In the genomic region with DNA sequence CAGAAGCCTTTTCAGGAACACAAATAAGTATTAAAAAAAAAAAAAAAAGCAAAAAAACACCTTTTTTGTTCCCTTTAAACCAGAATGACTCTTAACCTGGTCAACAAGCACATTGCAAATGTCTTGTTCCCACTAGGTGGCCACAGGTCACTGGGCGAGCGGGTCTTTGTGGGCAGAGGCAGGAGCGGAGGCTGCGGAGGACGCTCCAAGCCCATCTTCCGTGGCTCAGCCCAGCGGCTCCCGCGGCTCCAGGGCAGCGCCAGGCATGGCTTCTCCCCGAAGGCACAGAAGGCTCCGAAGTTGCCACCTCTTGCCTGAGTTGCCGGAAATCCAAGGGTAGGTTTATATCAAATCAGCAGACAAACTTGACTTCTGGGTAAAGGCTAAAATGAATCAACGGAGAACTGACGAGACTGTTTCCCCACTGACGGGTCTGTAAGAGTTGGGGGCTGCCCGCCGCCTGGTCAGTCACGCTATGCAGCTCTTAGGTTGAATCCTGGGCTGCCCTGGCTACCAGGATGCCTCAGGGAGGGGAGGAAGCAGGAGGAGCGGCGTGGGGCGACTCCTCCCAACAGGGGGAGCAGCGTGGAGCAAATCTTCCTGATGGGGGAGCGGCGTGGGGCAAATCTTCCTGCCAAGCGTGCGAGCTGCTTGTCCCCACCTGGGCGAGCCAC, we compare ENCODE assay signal across 21 cellular contexts.
A peak's percentile ranks its signal among the peaks of the same experiment; 100 is the strongest.
DNase-seq lines count a peak whose midpoint lies in the region; ATAC-seq, FAIRE-seq and TF ChIP-seq lines count a peak whose summit lies in the region.
"Had no signal": no experiment of that assay in that cellular context is flagged by ENCODE, and none has a peak within 500 bp of the region (broad histone marks: within the 10 kb centered on the region; RNA-seq: fewer than 3 reads in every experiment).

No MANE protein-coding gene starts in this region.

- H2BK5ac ChIP-seq in H1 (ENCODE audit: low read depth, low read length), result no peak overlapping the region

- no peak for DNase-seq in NB4 (ENCODE audit: low read depth)
- DNase-seq in H1 (ENCODE audit: low read depth in 1 of 2, low spot score in 2 of 2), result no peak
- no peak for DNase-seq in neural progenitor cell (ENCODE audit: low spot score)
- no peak for DNase-seq in stimulated activated effector memory CD8-positive, alpha-beta T cell treated with anti-CD3 and anti-CD28 coated beads, Interleukin-12 subunit alpha, Interleukin-12 subunit beta, amount 100 ng/mL, for 72 hours (ENCODE audit: low spot score in 2 of 2)
- DNase-seq in germinal center (ENCODE audit: low spot score), result no peak
- no peak for DNase-seq in CD4-positive, alpha-beta memory T cell
- DNase-seq in HTR-8/SVneo (ENCODE audit: insufficient read length, low spot score), result no peak
- DNase-seq: 8988T; ACHN; BE2C; CD4-positive, CD25-positive, alpha-beta regulatory T cell; GOT3; MV-4-11; NCI-H1105 treated with DMSO at 0.1 percent for 48 hours; NCI-H1930; NCI-H2107; NCI-H524 treated with DMSO at 0.1 percent for 48 hours; NCI-H774 had no signal

- H2AFZ ChIP-seq in H1 (ENCODE audit: low read length) (no peak overlapping the region), neural progenitor cell (replicated peaks) (no peak overlapping the region)

- H3K4me1 ChIP-seq in BLaER1 treated with 17β-estradiol and CSF1 and Interleukin-3, amounts not matched to agents 10 nM and 100 nM, result peaks cover 13 to 38% (median 36%) of the 10 kb centered on the region in 10 experiments
- peaks cover 3 to 14% (median 4%) of the 10 kb centered on the region in 4 experiments for H3K4me1 ChIP-seq in H1 (replicated peaks in 1 of 4; ENCODE audit: control insufficient read depth in 3 of 4, insufficient read depth in 4 of 4, low read length in 3 of 4)
- H3K4me1 ChIP-seq in neural progenitor cell, result no peaks in the 10 kb centered on the region
- no peaks in the 10 kb centered on the region for H3K4me1 ChIP-seq in CD4-positive, alpha-beta memory T cell (ENCODE audit: insufficient read depth, low read length)
- H3K4me1 ChIP-seq: BE2C had no signal

- CTCF ChIA-PET in H1 (lab: Charles Lee; ENCODE audit: partially characterized antibody), result interaction anchor here (0.6 to 1.3 kb wide), 6 partner anchors 9 to 1859 kb away, joined by 3 to 5 read pairs (median 3); no protein-coding TSS in a partner anchor
- CTCF ChIA-PET in CD4-positive, alpha-beta memory T cell (lab: Charles Lee; ENCODE audit: partially characterized antibody), result no interaction called here

- peak overlapping the region; percentile 23 to 71 (median 64) for H3K4me2 ChIP-seq in BLaER1 treated with 17β-estradiol and CSF1 and Interleukin-3, amounts not matched to agents 10 nM and 100 nM
- H3K4me2 ChIP-seq in H1 (ENCODE audit: insufficient read depth in 1 of 2, low read depth in 2 of 2, low read length in 2 of 2), result no peak overlapping the region
- H3K4me2 ChIP-seq in neural progenitor cell, result no peak overlapping the region

- intact Hi-C loops in CD4-positive, alpha-beta memory T cell (cut with micrococcal nuclease), result no loop called here

- TF ChIP-seq POLR2A in NB4 (IDR thresholded peaks at IDR 0.05; ENCODE audit: extremely low read depth, insufficient read length) (no peak), H1 (IDR thresholded peaks at IDR 0.05; ENCODE audit: control extremely low read depth in 1 of 2, low read depth in 2 of 2, low read length in 2 of 2) (no peak)

- TF ChIP-seq EP300 in H1 (IDR thresholded peaks at IDR 0.05; ENCODE audit: borderline replicate concordance in 1 of 2, low read depth in 2 of 2, low read length in 2 of 2), result no peak

- no peak overlapping the region for H2BK120ac ChIP-seq in H1 (replicated peaks; ENCODE audit: low read depth, low read length)

- no peaks in the 10 kb centered on the region for H3K36me3 ChIP-seq in BLaER1 treated with 17β-estradiol and CSF1 and Interleukin-3, amounts not matched to agents 10 nM and 100 nM
- no peaks in the 10 kb centered on the region for H3K36me3 ChIP-seq in H1 (ENCODE audit: control insufficient read depth in 2 of 4, insufficient read depth in 4 of 4, low read length in 3 of 4)
- no peaks in the 10 kb centered on the region for H3K36me3 ChIP-seq in neural progenitor cell
- H3K36me3 ChIP-seq in CD4-positive, alpha-beta memory T cell (ENCODE audit: insufficient read depth, low read length), result no peaks in the 10 kb centered on the region
- H3K36me3 ChIP-seq: BE2C had no signal

- H3K9ac ChIP-seq in BLaER1 treated with 17β-estradiol and CSF1 and Interleukin-3, amounts not matched to agents 10 nM and 100 nM, result peak overlapping the region in 1 of 11 experiments; percentile 2; a peak in 1 of 22 replicates
- H3K9ac ChIP-seq in H1 (replicated peaks in 1 of 4; ENCODE audit: extremely low read depth in 1 of 4, low read depth in 3 of 4, low read length in 3 of 4) (no peak overlapping the region), neural progenitor cell (no peak overlapping the region)

- peaks cover 15% of the 10 kb centered on the region for H3K27me3 Mint-ChIP-seq in neural progenitor cell (ENCODE audit: insufficient read depth, low read depth)
- peaks cover 0 to 4% of the 10 kb centered on the region in 2 donors for H3K27me3 Mint-ChIP-seq in CD4-positive, alpha-beta memory T cell
- H3K27me3 Mint-ChIP-seq: CD4-positive, CD25-positive, alpha-beta regulatory T cell had no signal

- H2BK15ac ChIP-seq in H1 (ENCODE audit: low read length), result no peak overlapping the region

- H3K79me1 ChIP-seq in H1 (ENCODE audit: low read depth, low read length), result no peaks in the 10 kb centered on the region

- FAIRE-seq in H1 (lab: Jason Lieb, UNC) (no peak), HTR-8/SVneo (lab: Jason Lieb, UNC) (no peak)
- FAIRE-seq: D721Med, RCC 7860 had no signal

- peak overlapping the region; percentile 57 for H4K91ac ChIP-seq in H1 (replicated peaks; ENCODE audit: insufficient read length, low read length)

- H3K4me1 Mint-ChIP-seq in neural progenitor cell, result peaks cover 3% of the 10 kb centered on the region
- H3K4me1 Mint-ChIP-seq in stimulated activated effector memory CD8-positive, alpha-beta T cell treated with anti-CD3 and anti-CD28 coated beads, Interleukin-12 subunit alpha, Interleukin-12 subunit beta, amount 100 ng/mL, for 72 hours, result no peaks in the 10 kb centered on the region
- peaks cover 0 to 7% (median 0%) of the 10 kb centered on the region in 4 donors for H3K4me1 Mint-ChIP-seq in CD4-positive, alpha-beta memory T cell
- H3K4me1 Mint-ChIP-seq: CD4-positive, CD25-positive, alpha-beta regulatory T cell had no signal

- H3K14ac ChIP-seq in H1 (ENCODE audit: insufficient read length), result no peak overlapping the region

- no peak overlapping the region for H4K5ac ChIP-seq in H1 (ENCODE audit: insufficient read length, low read depth, low read length)

- no peaks in the 10 kb centered on the region for H3F3A ChIP-seq in neural progenitor cell (ENCODE audit: low read depth)

- H2AK5ac ChIP-seq in H1 (ENCODE audit: low read depth, low read length), result no peak overlapping the region

- H2BK20ac ChIP-seq in H1 (ENCODE audit: low read length), result no peak overlapping the region; the same call in 1 of the 2 replicates

- H3K9me3 Mint-ChIP-seq in neural progenitor cell, result peaks cover 7% of the 10 kb centered on the region
- peaks cover 5% of the 10 kb centered on the region for H3K9me3 Mint-ChIP-seq in stimulated activated effector memory CD8-positive, alpha-beta T cell treated with anti-CD3 and anti-CD28 coated beads, Interleukin-12 subunit alpha, Interleukin-12 subunit beta, amount 100 ng/mL, for 72 hours
- peaks cover 0 to 9% (median 3%) of the 10 kb centered on the region in 8 donors for H3K9me3 Mint-ChIP-seq in CD4-positive, alpha-beta memory T cell

- H2BK12ac ChIP-seq in H1 (ENCODE audit: low read depth, low read length), result no peak overlapping the region

- POLR2A ChIA-PET in H1 (lab: Charles Lee; ENCODE audit: partially characterized antibody), result no interaction called here
- POLR2A ChIA-PET in CD4-positive, alpha-beta memory T cell (lab: Charles Lee; ENCODE audit: partially characterized antibody), result no interaction called here

- H3K23ac ChIP-seq in H1 (ENCODE audit: insufficient read length), result no peak overlapping the region

- no peak overlapping the region for H3K4ac ChIP-seq in H1 (replicated peaks; ENCODE audit: insufficient read length, low read depth, low read length)

- H3K79me2 ChIP-seq in H1 (ENCODE audit: control insufficient read depth in 1 of 2, insufficient read depth in 2 of 2, low read length in 2 of 2) (no peaks in the 10 kb centered on the region), neural progenitor cell (ENCODE audit: low read depth) (no peaks in the 10 kb centered on the region)

- H3K9me3 ChIP-seq in BLaER1 treated with 17β-estradiol and CSF1 and Interleukin-3, amounts not matched to agents 10 nM and 100 nM (replicated peaks in 1 of 11), result peaks cover 0 to 11% (median 0%) of the 10 kb centered on the region in 11 experiments; a peak in 7 of 22 replicates
- peaks cover 0 to 10% of the 10 kb centered on the region in 2 experiments; a peak in 1 of 4 replicates for H3K9me3 ChIP-seq in H1 (ENCODE audit: insufficient read depth in 2 of 2, low read depth in 1 of 2, low read length in 1 of 2)
- H3K9me3 ChIP-seq in neural progenitor cell (ENCODE audit: low read depth), result no peaks in the 10 kb centered on the region
- no peaks in the 10 kb centered on the region for H3K9me3 ChIP-seq in CD4-positive, alpha-beta memory T cell (ENCODE audit: control insufficient read depth in 1 of 2, low read length in 2 of 2)
- H3K9me3 ChIP-seq: BE2C had no signal

- H3K23me2 ChIP-seq in H1 (ENCODE audit: low read depth, low read length), result peaks cover 19% of the 10 kb centered on the region; the same call in 1 of the 2 replicates

- WGBS in H1 (ENCODE audit: extremely low coverage in 1 of 2, insufficient coverage in 1 of 2, insufficient read length in 1 of 2, insufficient replicate concordance in 2 of 2, low coverage in 1 of 2, low lambda C conversion rate in 2 of 2, missing lambda C conversion rate in 1 of 2), 2 experiments, result 91% methylated on average over 24 of the region's 28 CpGs; no CpG with 5 or more reads in 1 of the 2 experiments

- peaks cover 2% of the 10 kb centered on the region for H3K36me3 Mint-ChIP-seq in neural progenitor cell
- H3K36me3 Mint-ChIP-seq in stimulated activated effector memory CD8-positive, alpha-beta T cell treated with anti-CD3 and anti-CD28 coated beads, Interleukin-12 subunit alpha, Interleukin-12 subunit beta, amount 100 ng/mL, for 72 hours, result no peaks in the 10 kb centered on the region
- no peaks in the 10 kb centered on the region for H3K36me3 Mint-ChIP-seq in CD4-positive, alpha-beta memory T cell
- H3K36me3 Mint-ChIP-seq: CD4-positive, CD25-positive, alpha-beta regulatory T cell had no signal

- H4K8ac ChIP-seq in H1 (ENCODE audit: extremely low read depth, insufficient read depth, low read length), result no peak overlapping the region; the same call in 1 of the 2 replicates

- no peak overlapping the region; the same call in 1 of the 2 replicates for H3K18ac ChIP-seq in H1 (ENCODE audit: extremely low read depth, low read length)

- peak; percentile 41 to 55 for TF ChIP-seq RAD21 in H1 (IDR thresholded peaks at IDR 0.05 in 1 of 2, conservative IDR thresholded peaks at IDR 0.05 in 1 of 2; ENCODE audit: low read depth in 2 of 2, low read length in 2 of 2)

- no peak overlapping the region for H3K27ac ChIP-seq in BLaER1 treated with 17β-estradiol and CSF1 and Interleukin-3, amounts not matched to agents 10 nM and 100 nM
- H3K27ac ChIP-seq in H1 (ENCODE audit: low read depth, low read length), result no peak overlapping the region
- H3K27ac ChIP-seq in neural progenitor cell, result no peak overlapping the region
- H3K27ac ChIP-seq in CD4-positive, alpha-beta memory T cell (ENCODE audit: low read depth, low read length), result no peak overlapping the region

- no peak overlapping the region for H3K56ac ChIP-seq in H1 (replicated peaks; ENCODE audit: insufficient read length, low read depth, low read length)

- H3K27ac Mint-ChIP-seq in neural progenitor cell, result peak overlapping the region; percentile 25
- H3K27ac Mint-ChIP-seq in stimulated activated effector memory CD8-positive, alpha-beta T cell treated with anti-CD3 and anti-CD28 coated beads, Interleukin-12 subunit alpha, Interleukin-12 subunit beta, amount 100 ng/mL, for 72 hours, result no peak overlapping the region
- H3K27ac Mint-ChIP-seq in CD4-positive, alpha-beta memory T cell, result no peak overlapping the region
- H3K27ac Mint-ChIP-seq: CD4-positive, CD25-positive, alpha-beta regulatory T cell had no signal

- H4K20me1 ChIP-seq in BLaER1 treated with 17β-estradiol and CSF1 and Interleukin-3, amounts not matched to agents 10 nM and 100 nM, result 0 out of 22 replicates have a peak, but pooled peaks cover 0 to 6% (median 0%) of the 10 kb centered on the region in 11 experiments
- H4K20me1 ChIP-seq in H1 (replicated peaks in 1 of 2; ENCODE audit: control insufficient read depth in 1 of 2, insufficient read depth in 2 of 2, low read length in 2 of 2) (peaks cover 0 to 8% of the 10 kb centered on the region in 2 experiments), neural progenitor cell (ENCODE audit: low read depth) (no peaks in the 10 kb centered on the region)

- no peak overlapping the region for H3K4me3 ChIP-seq in BLaER1 treated with 17β-estradiol and CSF1 and Interleukin-3, amounts not matched to agents 10 nM and 100 nM
- no peak overlapping the region for H3K4me3 ChIP-seq in NB4 (ENCODE audit: low read depth, low read length)
- no peak overlapping the region for H3K4me3 ChIP-seq in H1 (ENCODE audit: extremely low read depth in 1 of 4, insufficient read depth in 2 of 4, low read depth in 3 of 4, low read length in 4 of 4)
- no peak overlapping the region for H3K4me3 ChIP-seq in neural progenitor cell
- H3K4me3 ChIP-seq in CD4-positive, alpha-beta memory T cell (ENCODE audit: low read length in 2 of 2), result no peak overlapping the region

- TF ChIP-seq CTCF in NB4 (IDR thresholded peaks at IDR 0.05; ENCODE audit: low read depth, low read length), result peak; percentile 2
- TF ChIP-seq CTCF in H1 (IDR thresholded peaks at IDR 0.05; ENCODE audit: control extremely low read depth in 1 of 3, insufficient read depth in 1 of 3, low read depth in 1 of 3, low read length in 3 of 3), result peak in 2 of 3 experiments; percentile 17 to 36; a peak in 3 of 4 replicates
- peak; percentile 20 for TF ChIP-seq CTCF in neural progenitor cell (IDR thresholded peaks at IDR 0.05)

- H3K4me3 Mint-ChIP-seq in neural progenitor cell, result no peak overlapping the region
- no peak overlapping the region for H3K4me3 Mint-ChIP-seq in stimulated activated effector memory CD8-positive, alpha-beta T cell treated with anti-CD3 and anti-CD28 coated beads, Interleukin-12 subunit alpha, Interleukin-12 subunit beta, amount 100 ng/mL, for 72 hours
- H3K4me3 Mint-ChIP-seq in CD4-positive, alpha-beta memory T cell, result no peak overlapping the region
- H3K4me3 Mint-ChIP-seq: CD4-positive, CD25-positive, alpha-beta regulatory T cell had no signal

- no peak for ATAC-seq in stimulated activated effector memory CD8-positive, alpha-beta T cell treated with anti-CD3 and anti-CD28 coated beads, Interleukin-12 subunit alpha, Interleukin-12 subunit beta, amount 100 ng/mL, for 72 hours

- H3K27me3 ChIP-seq in BLaER1 treated with 17β-estradiol and CSF1 and Interleukin-3, amounts not matched to agents 10 nM and 100 nM, result peaks cover 0 to 3% (median 0%) of the 10 kb centered on the region in 11 experiments; a peak in 1 of 22 replicates
- H3K27me3 ChIP-seq in H1 (replicated peaks in 1 of 4; ENCODE audit: control insufficient read depth in 3 of 4, extremely low read depth in 1 of 4, insufficient read depth in 3 of 4, low read length in 3 of 4) (no peaks in the 10 kb centered on the region), neural progenitor cell (no peaks in the 10 kb centered on the region)
- no peaks in the 10 kb centered on the region for H3K27me3 ChIP-seq in CD4-positive, alpha-beta memory T cell (ENCODE audit: insufficient read depth, low read length)
- H3K27me3 ChIP-seq: BE2C had no signal

Comparison
In these comparisons a context has a peak if more than half of its experiments do, and no peak if none do; other contexts are left out.
1. H3K4me2 ChIP-seq: peak in BLaER1 treated with 17β-estradiol and CSF1 and Interleukin-3, amounts not matched to agents 10 nM and 100 nM (11 of 11); none in H1 (0 of 2) and neural progenitor cell (single experiment).
2. Peak in every context shown above with its lines, with median percentiles within 50 percentile points of each other: CTCF ChIP-seq.